20 cellular contexts compared by ENCODE assay signal in the genomic region with DNA sequence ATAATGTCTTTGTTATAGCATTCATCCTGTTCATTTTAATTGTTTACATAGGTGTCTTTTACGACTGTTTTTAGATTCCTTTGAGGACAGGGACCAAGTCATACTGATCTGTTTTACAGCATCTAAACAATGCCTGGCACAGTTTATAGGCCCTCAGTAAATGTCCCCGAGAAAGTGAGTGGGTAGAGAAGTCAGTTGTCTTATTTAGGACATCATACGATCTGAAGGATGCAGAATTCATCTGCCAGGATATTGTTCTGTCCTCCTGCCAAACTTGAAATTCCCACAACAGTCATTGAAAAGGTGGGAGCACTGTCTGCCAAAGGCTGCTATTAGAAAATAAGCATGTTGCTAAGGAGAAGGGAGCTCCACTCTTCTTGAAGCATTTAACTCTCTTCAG.
DNase-seq lines count a peak whose midpoint lies in the region; ATAC-seq, FAIRE-seq and TF ChIP-seq lines count a peak whose summit lies in the region.
"Had no signal": no experiment of that assay in that cellular context is flagged by ENCODE, and none has a peak within 500 bp of the region (broad histone marks: within the 10 kb centered on the region; RNA-seq: fewer than 3 reads in every experiment).

No MANE protein-coding gene starts in this region.

- CTCF ChIA-PET in A549 (lab: Yijun Ruan, JAX), result interaction anchor here (1.3 to 3.1 kb wide), 4 partner anchors 7 to 501 kb away, joined by 4 to 11 read pairs (median 9); no protein-coding TSS in a partner anchor
- CTCF ChIA-PET in Caco-2 (lab: Charles Lee), result interaction anchor here (0.6 kb wide), 1 partner anchor 468 kb away, joined by 3 read pairs; no protein-coding TSS in a partner anchor

- no peak; a peak in 1 of 6 replicates for ATAC-seq in A549
- ATAC-seq in HG03432 (IDR thresholded peaks at IDR 0.05; ENCODE audit: unreplicated experiment), result no peak
- no peak for ATAC-seq in GM18520 (IDR thresholded peaks at IDR 0.05; ENCODE audit: unreplicated experiment)
- ATAC-seq: GM12878, Panc1, SK-N-SH treated with all-trans-retinoic acid at 6 μM for 48 hours had no signal

- no peaks in the 10 kb centered on the region for H3K27me3 Mint-ChIP-seq in Caco-2 (ENCODE audit: insufficient read depth, unreplicated experiment)
- no peaks in the 10 kb centered on the region for H3K27me3 Mint-ChIP-seq in osteocyte (ENCODE audit: unreplicated experiment)

- no peak for TF ChIP-seq RAD21 in A549 (conservative IDR thresholded peaks at IDR 0.05 in 1 of 2, IDR thresholded peaks at IDR 0.05 in 1 of 2)

- H3K4me1 Mint-ChIP-seq in Caco-2 (ENCODE audit: low read depth, unreplicated experiment), result peaks cover 8% of the 10 kb centered on the region
- peaks cover 3% of the 10 kb centered on the region for H3K4me1 Mint-ChIP-seq in osteocyte (ENCODE audit: unreplicated experiment)

- H3K36me3 Mint-ChIP-seq in Caco-2 (ENCODE audit: insufficient read depth, unreplicated experiment) (peaks cover 24% of the 10 kb centered on the region), osteocyte (ENCODE audit: unreplicated experiment) (peaks cover 34% of the 10 kb centered on the region)

- no peaks in the 10 kb centered on the region for H3K9me3 Mint-ChIP-seq in Caco-2 (ENCODE audit: unreplicated experiment)
- H3K9me3 Mint-ChIP-seq in osteocyte (ENCODE audit: unreplicated experiment), result no peaks in the 10 kb centered on the region

- BruUV-seq in Caco-2 (replicated peaks; lab: Mats Ljungman, UMichigan), result no TSS peak

- intact Hi-C loops in Caco-2 (cut with micrococcal nuclease; ENCODE audit: unreplicated experiment), result no loop called here

- peak in 1 of 2 experiments; percentile 26 for DNase-seq in A549 (ENCODE audit: low read depth in 1 of 2, low spot score in 1 of 2)
- DNase-seq in Caco-2, result no peak
- DNase-seq in cerebellar cortex (ENCODE audit: low spot score), result peak; percentile 7
- DNase-seq in osteocyte (ENCODE audit: extremely low spot score, unreplicated experiment), result no peak
- DNase-seq in kidney glomerular epithelial cell (lab: John Stamatoyannopoulos, UW), result no peak
- DNase-seq: DMS53, KG1, MM.1S, NCI-H1105, NCI-H1694 treated with DMSO at 0.1 percent for 48 hours, NCI-H446, NCI-H748 treated with DMSO at 0.1 percent for 48 hours, Right ventricle myocardium superior had no signal

- H3K4me3 Mint-ChIP-seq in Caco-2 (ENCODE audit: unreplicated experiment) (no peak overlapping the region), osteocyte (ENCODE audit: unreplicated experiment) (no peak overlapping the region)

- POLR2A ChIA-PET in A549 (lab: Yijun Ruan, JAX) (no interaction called here), Caco-2 (lab: Charles Lee) (no interaction called here)

- peak overlapping the region; percentile 21; the same call in 2 of the 3 replicates for H3K4me2 ChIP-seq in A549
- H3K4me2 ChIP-seq: BLaER1 had no signal

- no peak for FAIRE-seq in A549 (lab: Jason Lieb, UNC)
- FAIRE-seq: GM12878, GM18507 had no signal

- no peak for TF ChIP-seq POLR2A in A549 (IDR thresholded peaks at IDR 0.05; ENCODE audit: low read length)

- peak overlapping the region; percentile 63 to 81 for H3K27ac ChIP-seq in A549
- H3K27ac ChIP-seq: BLaER1 had no signal

- TF ChIP-seq CTCF in A549 (IDR thresholded peaks at IDR 0.05) (no peak), Caco-2 (IDR thresholded peaks at IDR 0.05; ENCODE audit: insufficient read depth in 1 of 2, low read depth in 1 of 2, low read length in 1 of 2, severe bottlenecking in 1 of 2, unreplicated experiment in 1 of 2) (no peak), osteocyte (IDR thresholded peaks at IDR 0.05) (no peak)

- 24% methylated on average over 3 of the region's 3 CpGs for WGBS in A549 (ENCODE audit: missing lambda C conversion rate)

- H3K27me3 ChIP-seq in Caco-2 (replicated peaks; ENCODE audit: control insufficient read depth, insufficient read depth, low read length), result no peaks in the 10 kb centered on the region
- H3K27me3 ChIP-seq: BLaER1 had no signal

- H3K27ac Mint-ChIP-seq in Caco-2 (ENCODE audit: unreplicated experiment) (peak overlapping the region; percentile 11), osteocyte (ENCODE audit: unreplicated experiment) (peak overlapping the region; percentile 58)

- H3K4me1 ChIP-seq in A549 (peaks cover 48% of the 10 kb centered on the region), Caco-2 (no peaks in the 10 kb centered on the region)
- H3K4me1 ChIP-seq: BLaER1 had no signal

- H3K9me3 ChIP-seq in A549 (no peaks in the 10 kb centered on the region), Caco-2 (no peaks in the 10 kb centered on the region)
- H3K9me3 ChIP-seq: BLaER1 had no signal

- no peak for TF ChIP-seq EP300 in A549 (IDR thresholded peaks at IDR 0.05)

- no peaks in the 10 kb centered on the region; the same call in 1 of the 2 replicates for H3K36me3 ChIP-seq in Caco-2 (ENCODE audit: control insufficient read depth, insufficient read depth, low read length)
- H3K36me3 ChIP-seq: BLaER1 had no signal

- H3K4me3 ChIP-seq in A549 (no peak overlapping the region), Caco-2 (ENCODE audit: low read depth, low read length) (no peak overlapping the region)
- H3K4me3 ChIP-seq: BLaER1, GM12878 had no signal

TF ChIP-seq in A549, 52 proteins besides CTCF, POLR2A, EP300 and RAD21:
- TF ChIP-seq SREBF2 (IDR thresholded peaks at IDR 0.05) (no peak), CHD2 (IDR thresholded peaks at IDR 0.05; ENCODE audit: low read length, partially characterized antibody) (no peak), ZSCAN20 (CRISPR knock-in tag; IDR thresholded peaks at IDR 0.05) (no peak), CEBPB (IDR thresholded peaks at IDR 0.05) (no peak), ZC3H11A (IDR thresholded peaks at IDR 0.05) (no peak), RCOR1 (IDR thresholded peaks at IDR 0.05; ENCODE audit: low read depth, low read length) (no peak), KDM5A (IDR thresholded peaks at IDR 0.05) (no peak), CBX8 (IDR thresholded peaks at IDR 0.05) (no peak), KDM1A (IDR thresholded peaks at IDR 0.05; ENCODE audit: low read depth) (no peak), NFE2L2 (conservative IDR thresholded peaks at IDR 0.05; ENCODE audit: low read length) (no peak), HOXB13 (CRISPR knock-in tag; IDR thresholded peaks at IDR 0.05; ENCODE audit: low read depth) (no peak), TP53 (CRISPR knock-in tag; IDR thresholded peaks at IDR 0.05) (no peak), EHMT2 (IDR thresholded peaks at IDR 0.05; ENCODE audit: low read depth) (no peak), HOXA7 (CRISPR knock-in tag; IDR thresholded peaks at IDR 0.05) (no peak), TFCP2L1 (CRISPR knock-in tag; IDR thresholded peaks at IDR 0.05) (no peak), RARB (CRISPR knock-in tag; IDR thresholded peaks at IDR 0.05) (no peak), MYC (IDR thresholded peaks at IDR 0.05; ENCODE audit: borderline replicate concordance, low read length) (no peak)
- TF ChIP-seq, protein P1, sequence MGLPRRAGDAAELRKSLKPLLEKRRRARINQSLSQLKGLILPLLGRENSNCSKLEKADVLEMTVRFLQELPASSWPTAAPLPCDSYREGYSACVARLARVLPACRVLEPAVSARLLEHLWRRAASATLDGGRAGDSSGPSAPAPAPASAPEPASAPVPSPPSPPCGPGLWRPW (IDR thresholded peaks at IDR 0.05), result no peak
- TF ChIP-seq, protein P2, sequence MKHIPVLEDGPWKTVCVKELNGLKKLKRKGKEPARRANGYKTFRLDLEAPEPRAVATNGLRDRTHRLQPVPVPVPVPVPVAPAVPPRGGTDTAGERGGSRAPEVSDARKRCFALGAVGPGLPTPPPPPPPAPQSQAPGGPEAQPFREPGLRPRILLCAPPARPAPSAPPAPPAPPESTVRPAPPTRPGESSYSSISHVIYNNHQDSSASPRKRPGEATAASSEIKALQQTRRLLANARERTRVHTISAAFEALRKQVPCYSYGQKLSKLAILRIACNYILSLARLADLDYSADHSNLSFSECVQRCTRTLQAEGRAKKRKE (CRISPR knock-in tag; IDR thresholded peaks at IDR 0.05; ENCODE audit: low read depth), result no peak
